Comparison of ENCODE assay signal across 10 cellular contexts in genomic region chrX:34655496-34656258, GRCh38. TPM values are rescaled to one million over a fixed set of nuclear protein-coding genes. Genes with fewer than 3 reads are reported as not detected.
DNase-seq lines count a peak whose midpoint lies in the region; ATAC-seq, FAIRE-seq and TF ChIP-seq lines count a peak whose summit lies in the region.
"Had no signal": no experiment of that assay in that cellular context is flagged by ENCODE, and none has a peak within 500 bp of the region (broad histone marks: within the 10 kb centered on the region; RNA-seq: fewer than 3 reads in every experiment).

No MANE protein-coding gene starts in this region.

- peak overlapping the region; percentile 78 for H3K4me3 ChIP-seq in left ventricle myocardium inferior
- peak overlapping the region; percentile 68 to 92 (median 83) for H3K4me3 ChIP-seq in H1 (ENCODE audit: extremely low read depth in 1 of 4, insufficient read depth in 2 of 4, low read depth in 3 of 4, low read length in 4 of 4)
- peak overlapping the region; percentile 65 to 70 for H3K4me3 ChIP-seq in muscle layer of duodenum (ENCODE audit: low read depth in 1 of 2, low read length in 2 of 2)
- peak overlapping the region; percentile 53 to 54 for H3K4me3 ChIP-seq in vagina

- peak overlapping the region; percentile 89 for H3K27ac ChIP-seq in left ventricle myocardium inferior (replicated peaks)
- no peak overlapping the region for H3K27ac ChIP-seq in H1 (ENCODE audit: low read depth, low read length)
- peak overlapping the region; percentile 75 for H3K27ac ChIP-seq in muscle layer of duodenum (ENCODE audit: low read length)
- peak overlapping the region; percentile 85 for H3K27ac ChIP-seq in vagina

- no peak for TF ChIP-seq EP300 in H1 (IDR thresholded peaks at IDR 0.05; ENCODE audit: borderline replicate concordance in 1 of 2, low read depth in 2 of 2, low read length in 2 of 2)

- no peaks in the 10 kb centered on the region for H3K79me1 ChIP-seq in H1 (ENCODE audit: low read depth, low read length)

- H3K23ac ChIP-seq in H1 (ENCODE audit: insufficient read length), result no peak overlapping the region

- no peak overlapping the region for H2BK5ac ChIP-seq in H1 (ENCODE audit: low read depth, low read length)

- FAIRE-seq in H1 (lab: Jason Lieb, UNC), result no peak
- FAIRE-seq: endometrium had no signal

- no peak overlapping the region for H2BK15ac ChIP-seq in H1 (ENCODE audit: low read length)

- no peak overlapping the region for H3K56ac ChIP-seq in H1 (replicated peaks; ENCODE audit: insufficient read length, low read depth, low read length)

- no peak for TF ChIP-seq RAD21 in H1 (IDR thresholded peaks at IDR 0.05 in 1 of 2, conservative IDR thresholded peaks at IDR 0.05 in 1 of 2; ENCODE audit: low read depth in 2 of 2, low read length in 2 of 2)

- 0 out of 2 replicates have a peak overlapping the region, but pooled peaks have one; percentile 32 for H3K18ac ChIP-seq in H1 (ENCODE audit: extremely low read depth, low read length)

- H3K27me3 ChIP-seq in left ventricle myocardium inferior (ENCODE audit: low read depth) (no peaks in the 10 kb centered on the region), H1 (replicated peaks in 1 of 4; ENCODE audit: control insufficient read depth in 3 of 4, extremely low read depth in 1 of 4, insufficient read depth in 3 of 4, low read length in 3 of 4) (no peaks in the 10 kb centered on the region), muscle layer of duodenum (ENCODE audit: low read depth, low read length) (no peaks in the 10 kb centered on the region), vagina (no peaks in the 10 kb centered on the region)

- H3K14ac ChIP-seq in H1 (ENCODE audit: insufficient read length), result no peak overlapping the region

- H4K20me1 ChIP-seq in H1 (replicated peaks in 1 of 2; ENCODE audit: control insufficient read depth in 1 of 2, insufficient read depth in 2 of 2, low read length in 2 of 2), result no peaks in the 10 kb centered on the region

- WGBS in H1 (ENCODE audit: extremely low coverage in 1 of 2, insufficient coverage in 1 of 2, insufficient read length in 1 of 2, insufficient replicate concordance in 2 of 2, low coverage in 1 of 2, low lambda C conversion rate in 2 of 2, missing lambda C conversion rate in 1 of 2), 2 experiments, result 0% methylated on average over 11 of the region's 13 CpGs; no CpG with 5 or more reads in 1 of the 2 experiments

- H3K4me2 ChIP-seq in H1 (ENCODE audit: insufficient read depth in 1 of 2, low read depth in 2 of 2, low read length in 2 of 2), result peak overlapping the region; percentile 76 to 82

- intact Hi-C loops in left ventricle myocardium inferior (cut with micrococcal nuclease), result no loop called here
- intact Hi-C loops in cardiac septum (cut with DNase I), result no loop called here
- intact Hi-C loops in vagina (cut with DNase I), result no loop called here

- H2BK120ac ChIP-seq in H1 (replicated peaks; ENCODE audit: low read depth, low read length), result no peak overlapping the region

- no peak overlapping the region for H4K8ac ChIP-seq in H1 (ENCODE audit: extremely low read depth, insufficient read depth, low read length)

- CTCF ChIA-PET in H1 (lab: Charles Lee; ENCODE audit: partially characterized antibody), result interaction anchor here (1.5 kb wide), 1 partner anchor 263 kb away, joined by 3 read pairs; no protein-coding TSS in a partner anchor

- no peak for TF ChIP-seq POLR2A in H1 (IDR thresholded peaks at IDR 0.05; ENCODE audit: control extremely low read depth in 1 of 2, low read depth in 2 of 2, low read length in 2 of 2)
- TF ChIP-seq POLR2A in vagina (IDR thresholded peaks at IDR 0.05), result no peak

- DNase-seq in left ventricle myocardium inferior, result no peak
- no peak for DNase-seq in cardiac septum (ENCODE audit: low spot score)
- DNase-seq in H1 (ENCODE audit: low read depth in 1 of 2, low spot score in 2 of 2), result no peak
- DNase-seq in vagina (ENCODE audit: extremely low spot score in 2 of 2), result no peak
- no peak for DNase-seq in OCI-M1 (lab: John Stamatoyannopoulos, UW)
- DNase-seq in SHP77 treated with DMSO at 0.1 percent for 48 hours (lab: John Stamatoyannopoulos, UW), result no peak
- DNase-seq: KG1 had no signal

- H2BK20ac ChIP-seq in H1 (ENCODE audit: low read length), result no peak overlapping the region

- POLR2A ChIA-PET in H1 (lab: Charles Lee; ENCODE audit: partially characterized antibody), result interaction anchor here (0.7 kb wide), 1 partner anchor 158 kb away, joined by 3 read pairs; no protein-coding TSS in a partner anchor

- H3K9me3 ChIP-seq in left ventricle myocardium inferior (replicated peaks), result no peaks in the 10 kb centered on the region
- H3K9me3 ChIP-seq in H1 (ENCODE audit: insufficient read depth in 2 of 2, low read depth in 1 of 2, low read length in 1 of 2), result no peaks in the 10 kb centered on the region
- no peaks in the 10 kb centered on the region for H3K9me3 ChIP-seq in muscle layer of duodenum (ENCODE audit: control insufficient read depth in 1 of 2, low read length in 2 of 2)
- H3K9me3 ChIP-seq in vagina, result no peaks in the 10 kb centered on the region

- H3K4me1 ChIP-seq in left ventricle myocardium inferior (peaks cover 26% of the 10 kb centered on the region), H1 (replicated peaks in 1 of 4; ENCODE audit: control insufficient read depth in 3 of 4, insufficient read depth in 4 of 4, low read length in 3 of 4) (peaks cover 0 to 13% (median 0%) of the 10 kb centered on the region in 4 experiments; a peak in 3 of 7 replicates), muscle layer of duodenum (ENCODE audit: control insufficient read depth in 1 of 2, insufficient read depth in 2 of 2, low read length in 2 of 2) (peaks cover 0 to 6% of the 10 kb centered on the region in 2 donors), vagina (no peaks in the 10 kb centered on the region)

- H3K23me2 ChIP-seq in H1 (ENCODE audit: low read depth, low read length), result peaks cover 2% of the 10 kb centered on the region

- no peak overlapping the region for H3K4ac ChIP-seq in H1 (replicated peaks; ENCODE audit: insufficient read length, low read depth, low read length)

- ATAC-seq in HG03432 (IDR thresholded peaks at IDR 0.05; ENCODE audit: unreplicated experiment), result no peak

- no peak overlapping the region for H2BK12ac ChIP-seq in H1 (ENCODE audit: low read depth, low read length)

- H3K36me3 ChIP-seq in left ventricle myocardium inferior, result no peaks in the 10 kb centered on the region
- no peaks in the 10 kb centered on the region for H3K36me3 ChIP-seq in H1 (ENCODE audit: control insufficient read depth in 2 of 4, insufficient read depth in 4 of 4, low read length in 3 of 4)
- H3K36me3 ChIP-seq in muscle layer of duodenum (ENCODE audit: control insufficient read depth in 1 of 2, insufficient read depth in 2 of 2, low read length in 2 of 2), result no peaks in the 10 kb centered on the region
- no peaks in the 10 kb centered on the region for H3K36me3 ChIP-seq in vagina

- H3K9ac ChIP-seq in H1 (replicated peaks in 1 of 4; ENCODE audit: extremely low read depth in 1 of 4, low read depth in 3 of 4, low read length in 3 of 4), result peak overlapping the region in 3 of 4 experiments; percentile 43 to 79 (median 64); a peak in 4 of 7 replicates

- H2AK5ac ChIP-seq in H1 (ENCODE audit: low read depth, low read length), result no peak overlapping the region

- H2AFZ ChIP-seq in H1 (ENCODE audit: low read length), result no peak overlapping the region

- H4K5ac ChIP-seq in H1 (ENCODE audit: insufficient read length, low read depth, low read length), result no peak overlapping the region

- H4K91ac ChIP-seq in H1 (replicated peaks; ENCODE audit: insufficient read length, low read length), result no peak overlapping the region

- no peak for TF ChIP-seq CTCF in left ventricle myocardium inferior (IDR thresholded peaks at IDR 0.05; ENCODE audit: borderline replicate concordance)
- TF ChIP-seq CTCF in H1 (IDR thresholded peaks at IDR 0.05; ENCODE audit: control extremely low read depth in 1 of 3, insufficient read depth in 1 of 3, low read depth in 1 of 3, low read length in 3 of 3), result no peak
- no peak for TF ChIP-seq CTCF in vagina (IDR thresholded peaks at IDR 0.05)

- peaks cover 6 to 58% of the 10 kb centered on the region in 2 experiments; a peak in 3 of 4 replicates for H3K79me2 ChIP-seq in H1 (ENCODE audit: control insufficient read depth in 1 of 2, insufficient read depth in 2 of 2, low read length in 2 of 2)

TF ChIP-seq in H1, 55 proteins besides CTCF, POLR2A, EP300 and RAD21:
- TF ChIP-seq SAP30 (IDR thresholded peaks at IDR 0.05; ENCODE audit: insufficient read depth, insufficient replicate concordance, low read length), result peak; percentile 17
- TF ChIP-seq TBP (IDR thresholded peaks at IDR 0.05; ENCODE audit: low read depth, low read length), result peak; percentile 13; the same call in 1 of the 2 replicates
- TF ChIP-seq CHD2 (IDR thresholded peaks at IDR 0.05; ENCODE audit: low read length), result no peak

RNA-seq across cellular contexts. Expression of gene TMEM47, which starts 1.4 kb away (rescaled TPM):
- 36.6 TPM for total RNA-seq in left ventricle myocardium inferior
- total RNA-seq in cardiac septum, result 32.1 TPM
- 27.3 and 28.5 TPM in 2 replicates for total RNA-seq in H1 (2021; fragmentation: NEBNext Ultra II Directional; extraction: Animal tissue kit (Norgen Biotek cat#: 25700))
- polyA plus RNA-seq in H1 (2011; rRNA removed), result 13.7 and 24.8 TPM in 2 replicates
- polyA plus RNA-seq in H1 (2011; cell fraction: cytosol; rRNA removed), result 18.5 TPM
- polyA plus RNA-seq in H1 (2011; cell fraction: nucleus; rRNA removed), result 16.4 TPM
- polyA plus RNA-seq in H1 (2012, experiment 1 of 2), result 11.7 to 23.4 TPM (median 15.7 TPM) in 4 replicates
- 2.1 TPM for polyA plus RNA-seq in H1 (2012, experiment 2 of 2)
- 40.2 TPM for polyA plus RNA-seq in H1 (2013, experiment 1 of 2)
- 41.3 TPM for polyA plus RNA-seq in H1 (2013, experiment 2 of 2)
- 29.0 and 46.5 TPM in 2 replicates for polyA minus RNA-seq in H1 (2011; rRNA and poly(A)+ RNA removed)
- polyA minus RNA-seq in H1 (2011; cell fraction: cytosol; rRNA and poly(A)+ RNA removed), result 15.9 TPM
- 43.5 TPM for polyA minus RNA-seq in H1 (2011; cell fraction: nucleus; rRNA and poly(A)+ RNA removed)
- 44.7 TPM for total RNA-seq in vagina
